ENCODE assay signal across 1 cellular context in the genomic region with DNA sequence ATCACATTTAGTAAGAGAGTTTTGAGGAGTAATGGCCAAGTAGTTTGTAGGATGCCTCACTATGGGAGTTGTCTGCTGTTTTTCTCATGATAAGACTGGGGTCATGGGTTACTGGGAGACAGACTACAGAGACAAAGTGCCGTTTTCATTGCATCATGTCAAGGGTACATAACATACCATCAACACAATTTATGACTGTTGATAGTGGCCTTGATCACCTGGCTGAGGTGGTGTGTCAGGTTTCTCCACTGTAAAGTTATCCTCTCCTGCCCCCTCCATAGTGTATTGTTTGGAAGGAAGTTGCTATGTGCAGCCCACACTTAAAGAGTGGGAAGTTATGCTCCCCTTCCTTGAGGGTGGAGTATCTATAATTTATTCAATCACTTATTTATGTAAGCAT.
TF ChIP-seq lines count a peak whose summit lies in the region.

No MANE protein-coding gene starts in this region.

TF ChIP-seq in K562, 482 proteins besides CTCF, POLR2A, EP300 and RAD21 (continued from another document and continues in another):
- TF ChIP-seq ZNF518B (CRISPR knock-in tag; IDR thresholded peaks at IDR 0.05) (no peak), ZNF584 (CRISPR knock-in tag; IDR thresholded peaks at IDR 0.05; ENCODE audit: low read depth) (no peak), WHSC1 (IDR thresholded peaks at IDR 0.05; ENCODE audit: low read length) (no peak), FOXO4 (CRISPR knock-in tag; IDR thresholded peaks at IDR 0.05) (no peak), L3MBTL2 (IDR thresholded peaks at IDR 0.05) (no peak), RB1 (IDR thresholded peaks at IDR 0.05; ENCODE audit: low read depth) (no peak), ZNF57 (CRISPR knock-in tag; IDR thresholded peaks at IDR 0.05) (no peak), VEZF1 (CRISPR knock-in tag; IDR thresholded peaks at IDR 0.05) (no peak), ZBTB8A (IDR thresholded peaks at IDR 0.05; ENCODE audit: partially characterized antibody) (no peak), ZKSCAN8 (CRISPR knock-in tag; IDR thresholded peaks at IDR 0.05) (no peak), KHSRP (IDR thresholded peaks at IDR 0.05) (no peak), ZNF717 (CRISPR knock-in tag; IDR thresholded peaks at IDR 0.05) (no peak), CREM (IDR thresholded peaks at IDR 0.05; ENCODE audit: low read depth) (0 out of 2 replicates have a peak, but pooled peaks have one; percentile 24), COPS2 (conservative IDR thresholded peaks at IDR 0.05) (no peak), KDM4B (IDR thresholded peaks at IDR 0.05; ENCODE audit: borderline replicate concordance in 2 of 2, low read depth in 1 of 2) (no peak), CREB5 (CRISPR knock-in tag; IDR thresholded peaks at IDR 0.05) (no peak), JUNB (CRISPR knock-in tag; conservative IDR thresholded peaks at IDR 0.05) (no peak), MCM3 (IDR thresholded peaks at IDR 0.05) (no peak), ZNF280A (IDR thresholded peaks at IDR 0.05; ENCODE audit: low read depth, partially characterized antibody) (no peak), NR1H2 (CRISPR knock-in tag; IDR thresholded peaks at IDR 0.05) (no peak), BRD4 (IDR thresholded peaks at IDR 0.05) (no peak), NCOA1 (IDR thresholded peaks at IDR 0.05; ENCODE audit: low read depth) (no peak; the same call in 1 of the 2 replicates), BRF1 (IDR thresholded peaks at IDR 0.05; ENCODE audit: borderline replicate concordance, extremely low read depth, insufficient read length) (no peak), ZNF384 (IDR thresholded peaks at IDR 0.05; ENCODE audit: low read depth, low read length) (no peak), PRDM10 (IDR thresholded peaks at IDR 0.05; ENCODE audit: partially characterized antibody) (no peak), ZC3H4 (CRISPR knock-in tag; IDR thresholded peaks at IDR 0.05; ENCODE audit: borderline replicate concordance) (no peak), ADNP (tag; IDR thresholded peaks at IDR 0.05) (no peak), ZNF124 (CRISPR knock-in tag; IDR thresholded peaks at IDR 0.05) (no peak), ZNF274 (IDR thresholded peaks at IDR 0.05; ENCODE audit: borderline replicate concordance, low read depth, low read length) (no peak), ATF2 (CRISPR knock-in tag; IDR thresholded peaks at IDR 0.05) (no peak), ZNF431 (CRISPR knock-in tag; IDR thresholded peaks at IDR 0.05) (no peak), HMBOX1 (IDR thresholded peaks at IDR 0.05) (0 out of 2 replicates have a peak, but pooled peaks have one; percentile 53), ERF (CRISPR knock-in tag; IDR thresholded peaks at IDR 0.05) (no peak), GABPB1 (CRISPR knock-in tag; IDR thresholded peaks at IDR 0.05) (no peak), CREBBP (IDR thresholded peaks at IDR 0.05; ENCODE audit: low read depth, low read length) (no peak), ZZZ3 (IDR thresholded peaks at IDR 0.05) (no peak), GTF2F1 (IDR thresholded peaks at IDR 0.05; ENCODE audit: low read depth, low read length) (no peak), CBX1 (IDR thresholded peaks at IDR 0.05; ENCODE audit: low read depth) (no peak), ZNF282 (CRISPR knock-in tag; IDR thresholded peaks at IDR 0.05) (no peak), HNRNPUL1 (IDR thresholded peaks at IDR 0.05; ENCODE audit: low read length) (no peak), SREBF2 (CRISPR knock-in tag; IDR thresholded peaks at IDR 0.05) (no peak), SRSF3 (IDR thresholded peaks at IDR 0.05; ENCODE audit: insufficient read depth, low read length) (no peak), ZNF253 (CRISPR knock-in tag; conservative IDR thresholded peaks at IDR 0.05) (no peak), RAD51 (IDR thresholded peaks at IDR 0.05; ENCODE audit: borderline replicate concordance, low read depth) (no peak), NR4A1 (CRISPR knock-in tag; IDR thresholded peaks at IDR 0.05) (no peak), NR4A1 (tag; IDR thresholded peaks at IDR 0.05) (peak; percentile 80), ESRRA (IDR thresholded peaks at IDR 0.05; ENCODE audit: borderline replicate concordance, low read depth) (no peak)
- TF ChIP-seq, protein P1, sequence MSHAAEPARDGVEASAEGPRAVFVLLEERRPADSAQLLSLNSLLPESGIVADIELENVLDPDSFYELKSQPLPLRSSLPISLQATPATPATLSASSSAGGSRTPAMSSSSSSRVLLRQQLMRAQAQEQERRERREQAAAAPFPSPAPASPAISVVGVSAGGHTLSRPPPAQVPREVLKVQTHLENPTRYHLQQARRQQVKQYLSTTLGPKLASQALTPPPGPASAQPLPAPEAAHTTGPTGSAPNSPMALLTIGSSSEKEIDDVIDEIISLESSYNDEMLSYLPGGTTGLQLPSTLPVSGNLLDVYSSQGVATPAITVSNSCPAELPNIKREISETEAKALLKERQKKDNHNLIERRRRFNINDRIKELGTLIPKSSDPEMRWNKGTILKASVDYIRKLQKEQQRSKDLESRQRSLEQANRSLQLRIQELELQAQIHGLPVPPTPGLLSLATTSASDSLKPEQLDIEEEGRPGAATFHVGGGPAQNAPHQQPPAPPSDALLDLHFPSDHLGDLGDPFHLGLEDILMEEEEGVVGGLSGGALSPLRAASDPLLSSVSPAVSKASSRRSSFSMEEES (CRISPR knock-in tag; IDR thresholded peaks at IDR 0.05) = no peak
- TF ChIP-seq, protein P2, sequence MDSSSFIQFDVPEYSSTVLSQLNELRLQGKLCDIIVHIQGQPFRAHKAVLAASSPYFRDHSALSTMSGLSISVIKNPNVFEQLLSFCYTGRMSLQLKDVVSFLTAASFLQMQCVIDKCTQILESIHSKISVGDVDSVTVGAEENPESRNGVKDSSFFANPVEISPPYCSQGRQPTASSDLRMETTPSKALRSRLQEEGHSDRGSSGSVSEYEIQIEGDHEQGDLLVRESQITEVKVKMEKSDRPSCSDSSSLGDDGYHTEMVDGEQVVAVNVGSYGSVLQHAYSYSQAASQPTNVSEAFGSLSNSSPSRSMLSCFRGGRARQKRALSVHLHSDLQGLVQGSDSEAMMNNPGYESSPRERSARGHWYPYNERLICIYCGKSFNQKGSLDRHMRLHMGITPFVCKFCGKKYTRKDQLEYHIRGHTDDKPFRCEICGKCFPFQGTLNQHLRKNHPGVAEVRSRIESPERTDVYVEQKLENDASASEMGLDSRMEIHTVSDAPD (CRISPR knock-in tag; IDR thresholded peaks at IDR 0.05) = no peak
